In the genomic region with DNA sequence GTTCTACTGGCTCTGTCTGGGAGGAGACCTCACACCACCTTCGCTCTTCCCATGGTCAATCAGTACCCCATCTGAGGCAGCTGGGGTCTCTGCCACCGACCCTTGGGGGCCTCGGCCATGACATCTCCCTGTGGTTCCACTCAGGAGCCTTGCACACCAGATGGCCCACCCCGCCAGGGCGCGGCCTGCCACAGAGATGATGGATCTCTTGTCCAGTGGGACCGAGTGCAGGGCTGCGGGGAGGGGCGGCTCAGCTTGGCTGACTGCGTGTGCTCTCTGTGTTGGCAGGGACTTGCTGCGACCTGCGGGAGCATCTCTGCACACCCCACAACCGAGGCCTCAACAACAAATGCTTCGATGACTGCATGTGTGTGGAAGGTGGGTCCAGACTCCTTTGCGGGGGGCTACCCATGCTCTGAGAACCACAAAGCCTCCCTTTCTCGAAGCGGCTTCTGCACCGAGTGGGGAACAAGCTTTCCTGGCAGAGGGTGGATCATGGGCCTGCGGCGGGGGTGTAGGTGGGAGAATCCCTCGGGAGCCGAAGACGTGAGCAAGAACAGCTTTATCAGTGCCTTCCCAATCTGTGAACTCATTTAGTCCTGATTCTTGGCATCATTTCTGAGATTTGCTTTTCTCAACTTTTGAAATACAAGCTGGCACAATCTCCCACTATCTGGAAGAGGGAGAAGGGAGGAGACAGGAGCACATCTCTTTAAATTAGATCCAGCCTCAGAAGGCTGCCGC, we compare ENCODE assay signal across 23 cellular contexts. TPM values are rescaled to one million over a fixed set of nuclear protein-coding genes. Genes with fewer than 3 reads are reported as not detected.
DNase-seq lines count a peak whose midpoint lies in the region; ATAC-seq, FAIRE-seq and TF ChIP-seq lines count a peak whose summit lies in the region.
"Had no signal": no experiment of that assay in that cellular context is flagged by ENCODE, and none has a peak within 500 bp of the region (broad histone marks: within the 10 kb centered on the region; RNA-seq: fewer than 3 reads in every experiment).

No MANE protein-coding gene starts in this region.

- peak overlapping the region; percentile 16 for H3K27ac Mint-ChIP-seq in astrocyte (ENCODE audit: unreplicated experiment)
- peak overlapping the region; percentile 96 for H3K27ac Mint-ChIP-seq in glutamatergic neuron (ENCODE audit: unreplicated experiment)
- H3K27ac Mint-ChIP-seq: CD14-positive monocyte, HFFc6 had no signal

- FAIRE-seq in astrocyte (lab: Jason Lieb, UNC) = no peak
- FAIRE-seq: D721Med, HTR-8/SVneo had no signal

- H3K4me3 ChIP-seq in astrocyte (ENCODE audit: insufficient read depth, low read depth, low read length) = no peak overlapping the region
- H3K4me3 ChIP-seq: GM23248, SJSA1 had no signal

- TF ChIP-seq CTCF in astrocyte (IDR thresholded peaks at IDR 0.05; ENCODE audit: insufficient read depth, low read depth, low read length) = no peak
- no peak for TF ChIP-seq CTCF in glutamatergic neuron (IDR thresholded peaks at IDR 0.05; ENCODE audit: partially characterized antibody, unreplicated experiment)
- TF ChIP-seq CTCF in omental fat pad (IDR thresholded peaks at IDR 0.05) = no peak

- no peaks in the 10 kb centered on the region for H3K27me3 ChIP-seq in astrocyte (ENCODE audit: insufficient read depth, low read length)

- H3K9ac ChIP-seq in astrocyte (ENCODE audit: low read length) = no peak overlapping the region
- H3K9ac ChIP-seq: GM23248, KMS-11 had no signal

- H3K27ac ChIP-seq in astrocyte (ENCODE audit: low read depth, low read length) = no peak overlapping the region
- H3K27ac ChIP-seq: GM23248, KMS-11, SJSA1 had no signal

- ATAC-seq in omental fat pad (ENCODE audit: low FRiP score) (peak; percentile 85), HG02610 (IDR thresholded peaks at IDR 0.05; ENCODE audit: unreplicated experiment) (no peak), HG03460 (IDR thresholded peaks at IDR 0.05; ENCODE audit: unreplicated experiment) (no peak), GM21825 (IDR thresholded peaks at IDR 0.05; ENCODE audit: unreplicated experiment) (no peak), GM18502 (IDR thresholded peaks at IDR 0.05; ENCODE audit: poor library complexity, unreplicated experiment) (no peak)

- no peaks in the 10 kb centered on the region for H3K9me3 ChIP-seq in astrocyte (ENCODE audit: insufficient read depth, low read depth, low read length)
- H3K9me3 ChIP-seq: SJSA1 had no signal

- H3K4me2 ChIP-seq in astrocyte (ENCODE audit: low read length) = no peak overlapping the region
- H3K4me2 ChIP-seq: KMS-11 had no signal

- H3K9me3 Mint-ChIP-seq in astrocyte (ENCODE audit: unreplicated experiment) (no peaks in the 10 kb centered on the region), glutamatergic neuron (ENCODE audit: unreplicated experiment) (peaks cover 12% of the 10 kb centered on the region)
- H3K9me3 Mint-ChIP-seq: H9, HFFc6 had no signal

- peaks cover 3% of the 10 kb centered on the region for H3K4me1 ChIP-seq in astrocyte (ENCODE audit: insufficient read depth, low read length)

- H4K20me1 ChIP-seq in astrocyte (ENCODE audit: insufficient read depth, low read length) = no peaks in the 10 kb centered on the region

- H3K27me3 Mint-ChIP-seq in astrocyte (ENCODE audit: low read depth, unreplicated experiment) (peaks cover 30% of the 10 kb centered on the region), glutamatergic neuron (ENCODE audit: unreplicated experiment) (peaks cover 6% of the 10 kb centered on the region)

- no peak overlapping the region for H3K4me3 Mint-ChIP-seq in astrocyte (ENCODE audit: unreplicated experiment)
- H3K4me3 Mint-ChIP-seq in glutamatergic neuron (ENCODE audit: unreplicated experiment) = peak overlapping the region; percentile 80
- H3K4me3 Mint-ChIP-seq: CD14-positive monocyte, H9, HFFc6 had no signal

- DNase-seq in DMS 273 (lab: John Stamatoyannopoulos, UW; ENCODE audit: unreplicated experiment) (peak; percentile 85), astrocyte (ENCODE audit: low read depth) (no peak), glutamatergic neuron (peak; percentile 80), omental fat pad (ENCODE audit: low spot score) (no peak)
- DNase-seq: DMS79, GM23248, H9, HFFc6, NCI-H1092 treated with DMSO at 0.1 percent for 48 hours, NCI-H1436 treated with DMSO at 0.1 percent for 48 hours, NCI-H2029 treated with DMSO at 0.1 percent for 48 hours, NCI-H524 treated with DMSO at 0.1 percent for 48 hours, OCI-M1 had no signal

- H2AFZ ChIP-seq in astrocyte (ENCODE audit: low read depth, low read length) = no peak overlapping the region
- H2AFZ ChIP-seq: GM23248 had no signal

- no peaks in the 10 kb centered on the region for H3K79me2 ChIP-seq in astrocyte (ENCODE audit: insufficient read depth, low read length)

- H3K4me1 Mint-ChIP-seq in astrocyte (ENCODE audit: low read depth, unreplicated experiment) (no peaks in the 10 kb centered on the region), glutamatergic neuron (ENCODE audit: low read depth, unreplicated experiment) (peaks cover 25% of the 10 kb centered on the region)

- H3K36me3 ChIP-seq in astrocyte (ENCODE audit: insufficient read depth, low read length) = no peaks in the 10 kb centered on the region
- H3K36me3 ChIP-seq: SJSA1 had no signal

- no peaks in the 10 kb centered on the region for H3K36me3 Mint-ChIP-seq in astrocyte (ENCODE audit: low read depth, unreplicated experiment)
- H3K36me3 Mint-ChIP-seq in glutamatergic neuron (ENCODE audit: unreplicated experiment) = no peaks in the 10 kb centered on the region
- H3K36me3 Mint-ChIP-seq: CD14-positive monocyte had no signal

RNA-seq across cellular contexts. Expression of a gene that starts 20.9 kb away (rescaled TPM):
- 38.7 and 46.3 TPM in 2 replicates for total RNA-seq in astrocyte
- 6.1 TPM for total RNA-seq in glutamatergic neuron (ENCODE audit: unreplicated experiment)
- total RNA-seq in omental fat pad = 10 to 100 TPM; 35.1 to 93.1 (median 64.2) TPM

RNA-seq across cellular contexts. Expression of a gene that starts 23.5 kb away (rescaled TPM):
- total RNA-seq in astrocyte = 0.79 and 1.7 TPM in 2 replicates
- total RNA-seq in glutamatergic neuron (ENCODE audit: unreplicated experiment) = 111 TPM
- total RNA-seq in omental fat pad = not detected
- total RNA-seq: HFFc6, SJSA1 had no signal

RNA-seq across cellular contexts. Expression of a gene that starts 34.1 kb away (rescaled TPM):
- total RNA-seq in astrocyte = 29.3 and 30.1 TPM in 2 replicates
- 90.2 TPM for total RNA-seq in glutamatergic neuron (ENCODE audit: unreplicated experiment)
- total RNA-seq in omental fat pad = 10 to 100 TPM; 20.2 to 41.3 (median 35.7) TPM

RNA-seq across cellular contexts. Expression of a gene that starts 47.0 kb away (rescaled TPM):
- total RNA-seq in astrocyte = not detected in 2 replicates
- not detected for total RNA-seq in glutamatergic neuron (ENCODE audit: unreplicated experiment)
- 1 to 10 TPM in 1 of 4 donors, under 1 TPM in 1, not detected in 2; 0.72 to 2.0 TPM for total RNA-seq in omental fat pad
- total RNA-seq: A172, GM23248, SJSA1 had no signal

RNA-seq across cellular contexts. Expression of a gene that starts 51.0 kb away (rescaled TPM):
- total RNA-seq in astrocyte (9.7 and 9.8 TPM in 2 replicates), glutamatergic neuron (ENCODE audit: unreplicated experiment) (1.3 TPM), omental fat pad (10 to 100 TPM in 3 of 4 donors, 1 to 10 TPM in 1; 5.9 to 16.3 (median 11.0) TPM)
- total RNA-seq: A172 had no signal

Comparison
In these comparisons a context has a peak if more than half of its experiments do, and no peak if none do; other contexts are left out.
1. DNase-seq: peak in DMS 273 (single experiment) and glutamatergic neuron (single experiment); none in astrocyte (single experiment) and omental fat pad (single experiment).
2. RNA of a gene that starts 23.5 kb away (total RNA-seq): 111 TPM in glutamatergic neuron (single experiment); 0.79 to 1.7 TPM in astrocyte and not detected in omental fat pad; every median in the first group is over 10 times any median in the second.